ENCODE assay signal across 8 cellular contexts in genomic region chr7:5699467-5699866, GRCh38.
DNase-seq lines count a peak whose midpoint lies in the region; ATAC-seq lines count a peak whose summit lies in the region.
"Had no signal": no experiment of that assay in that cellular context is flagged by ENCODE, and none has a peak within 500 bp of the region (broad histone marks: within the 10 kb centered on the region; RNA-seq: fewer than 3 reads in every experiment).

No MANE protein-coding gene starts in this region.

- H3K9me3 ChIP-seq in GM23248 (ENCODE audit: low read depth), result no peaks in the 10 kb centered on the region

- 89% methylated on average over 4 of the region's 4 CpGs for WGBS in GM23248 (ENCODE audit: low coverage in 1 of 2, low lambda C conversion rate in 2 of 2, missing lambda C conversion rate in 2 of 2), 2 experiments

- H3K36me3 ChIP-seq in GM23248 (ENCODE audit: low read depth), result no peaks in the 10 kb centered on the region

- peaks cover 29% of the 10 kb centered on the region for H3F3A ChIP-seq in GM23248 (ENCODE audit: insufficient read depth)

- no peaks in the 10 kb centered on the region for H3K27me3 ChIP-seq in GM23248 (replicated peaks; ENCODE audit: insufficient read depth)

- peaks cover 39% of the 10 kb centered on the region for H3K4me1 ChIP-seq in GM23248 (ENCODE audit: insufficient read depth)

- H4K20me1 ChIP-seq in GM23248 (ENCODE audit: insufficient read depth), result no peaks in the 10 kb centered on the region

- no peak overlapping the region for H3K4me2 ChIP-seq in GM23248 (ENCODE audit: unreplicated experiment)

- no peak overlapping the region for H2AFZ ChIP-seq in GM23248

- H3K9me2 ChIP-seq in GM23248 (ENCODE audit: insufficient read depth), result no peaks in the 10 kb centered on the region

- DNase-seq in SK-N-DZ (ENCODE audit: low spot score) (peak; percentile 62), fibroblast of gingiva (ENCODE audit: low read depth) (peak; percentile 45), skeletal muscle cell (ENCODE audit: low read depth) (peak; percentile 31), DMS153 (lab: John Stamatoyannopoulos, UW) (no peak), GM23248 (no peak)
- DNase-seq: SIG-M5 had no signal

- H3K79me2 ChIP-seq in GM23248 (ENCODE audit: insufficient read depth), result peaks cover 62% of the 10 kb centered on the region

- in situ Hi-C loops in GM23248 (cut with MboI), result loop anchor here (25.0 kb wide), 1 partner anchor 462 kb away; no protein-coding TSS in a partner anchor

- H3K9ac ChIP-seq in GM23248, result no peak overlapping the region

- no peak overlapping the region for H3K4me3 ChIP-seq in skeletal muscle cell (ENCODE audit: low read depth, low read length)
- no peak overlapping the region for H3K4me3 ChIP-seq in GM23248

- no peak overlapping the region for H3K27ac ChIP-seq in GM23248

- peak; percentile 1 for ATAC-seq in HG03045 (IDR thresholded peaks at IDR 0.05; ENCODE audit: unreplicated experiment)
- ATAC-seq in GM18868 (IDR thresholded peaks at IDR 0.05; ENCODE audit: unreplicated experiment), result no peak

Comparison
In these comparisons a context has a peak if more than half of its experiments do, and no peak if none do; other contexts are left out.
1. DNase-seq: peak in SK-N-DZ (single experiment), fibroblast of gingiva (single experiment) and skeletal muscle cell (single experiment); none in DMS153 (single experiment) and GM23248 (single experiment).